Comparison of ENCODE assay signal across 9 cellular contexts in the genomic region with DNA sequence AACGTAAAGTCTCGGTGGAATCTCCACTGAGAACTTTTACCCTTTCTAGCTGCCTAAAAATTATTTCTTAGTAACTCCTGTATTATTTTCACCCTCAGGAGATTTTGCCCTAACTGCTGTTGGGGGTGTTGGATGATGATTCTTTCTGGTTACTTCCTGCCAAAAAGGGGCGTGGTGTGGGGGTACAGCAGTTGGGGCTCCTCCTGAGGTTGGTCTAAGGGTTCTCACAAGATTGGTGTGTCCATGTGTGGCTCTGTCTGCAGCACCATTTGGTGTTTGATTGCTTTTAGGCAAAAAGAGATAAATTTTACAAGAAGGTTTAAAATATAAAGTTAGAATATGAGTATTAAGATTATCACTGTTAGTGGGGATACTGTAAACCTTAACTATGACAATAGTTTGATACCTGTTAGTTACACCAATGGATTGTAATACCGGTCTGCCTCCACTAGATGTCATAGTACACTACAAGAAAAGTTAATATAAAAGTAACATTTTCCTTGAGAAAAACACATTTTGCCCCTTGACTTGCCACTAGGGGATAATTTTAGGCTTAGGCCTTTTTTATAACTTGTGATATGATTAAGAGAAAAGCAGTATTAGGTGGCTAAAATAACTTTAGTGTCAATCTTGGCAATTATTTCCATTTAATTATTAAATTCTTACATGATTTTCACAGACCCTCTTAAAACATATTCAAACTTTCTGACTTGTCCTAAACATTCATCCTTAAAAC.
DNase-seq lines count a peak whose midpoint lies in the region; ATAC-seq and TF ChIP-seq lines count a peak whose summit lies in the region.
"Had no signal": no experiment of that assay in that cellular context is flagged by ENCODE, and none has a peak within 500 bp of the region (broad histone marks: within the 10 kb centered on the region; RNA-seq: fewer than 3 reads in every experiment).

No MANE protein-coding gene starts in this region.

- no peak overlapping the region for H3K4me3 ChIP-seq in Panc1 (ENCODE audit: low read depth in 2 of 2, low read length in 2 of 2)
- H3K4me3 ChIP-seq in psoas muscle, result no peak overlapping the region

- TF ChIP-seq CTCF in Panc1 (IDR thresholded peaks at IDR 0.05) (peak; percentile 78), psoas muscle (IDR thresholded peaks at IDR 0.05) (peak; percentile 51)

- no peak overlapping the region for H3K27ac ChIP-seq in Panc1 (ENCODE audit: low read length)
- no peak overlapping the region for H3K27ac ChIP-seq in psoas muscle

- 16 to 23% (median 18%) methylated on average over 4 of the region's 4 CpGs for WGBS in psoas muscle, 3 donors

- no TSS peak for BruUV-seq in Panc1 (replicated peaks; lab: Mats Ljungman, UMichigan)

- H3K4me1 ChIP-seq in Panc1 (ENCODE audit: control insufficient read depth, insufficient read depth, low read length) (no peaks in the 10 kb centered on the region), psoas muscle (no peaks in the 10 kb centered on the region)

- peak; percentile 47 for DNase-seq in AG20443 (ENCODE audit: low spot score)
- peak; percentile 17 for DNase-seq in Panc1 (ENCODE audit: low read depth, low spot score)
- DNase-seq in fibroblast of gingiva (ENCODE audit: low read depth), result peak; percentile 6
- no peak for DNase-seq in psoas muscle
- no peak for DNase-seq in sciatic nerve (ENCODE audit: low spot score)

- no peaks in the 10 kb centered on the region for H3K36me3 ChIP-seq in Panc1 (ENCODE audit: control insufficient read depth, insufficient read depth, low read length)
- H3K36me3 ChIP-seq in psoas muscle (ENCODE audit: insufficient read depth in 1 of 2, low read depth in 1 of 2), result no peaks in the 10 kb centered on the region

- ATAC-seq in GM18499 (IDR thresholded peaks at IDR 0.05; ENCODE audit: insufficient read depth, unreplicated experiment) (peak; percentile 65), HG03103 (IDR thresholded peaks at IDR 0.05; ENCODE audit: low read depth, unreplicated experiment) (peak; percentile 58), Panc1 (0 out of 2 replicates have a peak, but pooled peaks have one; percentile 48), psoas muscle (no peak), sciatic nerve (no peak), GM19397 (IDR thresholded peaks at IDR 0.05; ENCODE audit: unreplicated experiment) (no peak)
- ATAC-seq: naive thymus-derived CD4-positive, alpha-beta T cell had no signal

- POLR2A ChIA-PET in Panc1 (lab: Charles Lee), result no interaction called here

- 0 out of 2 replicates have a peak, but pooled peaks cover 2% of the 10 kb centered on the region for H3K27me3 ChIP-seq in Panc1 (ENCODE audit: control insufficient read depth, insufficient read depth, low read length)
- no peaks in the 10 kb centered on the region for H3K27me3 ChIP-seq in psoas muscle (ENCODE audit: insufficient read depth in 3 of 3, low read length in 2 of 3)

- H3K9me3 ChIP-seq in Panc1 (ENCODE audit: control insufficient read depth, insufficient read depth, low read depth, low read length) (no peaks in the 10 kb centered on the region), psoas muscle (no peaks in the 10 kb centered on the region)

- in situ Hi-C loops in Panc1 (cut with HindIII; ENCODE audit: low pct_unique_long_range_greater_than_20kb, low sequenced_read_pairs), result no loop called here

- intact Hi-C loops in Panc1 (cut with micrococcal nuclease; ENCODE audit: unreplicated experiment), result loop anchor here (1.0 to 10.0 kb wide), 5 partner anchors 256 to 816 kb away; no protein-coding TSS in a partner anchor
- intact Hi-C loops in psoas muscle (cut with DNase I), result loop anchor here in 1 of 2 donors (10.0 kb wide), 1 partner anchor 816 kb away; no protein-coding TSS in a partner anchor
- intact Hi-C loops in sciatic nerve (cut with DNase I), result no loop called here

- CTCF ChIA-PET in Panc1 (lab: Charles Lee), result interaction anchor here (0.6 kb wide), 1 partner anchor 924 kb away, joined by 3 read pairs; no protein-coding TSS in a partner anchor

Comparison
In these comparisons a context has a peak if more than half of its experiments do, and no peak if none do; other contexts are left out.
1. DNase-seq: peak in AG20443 (single experiment), Panc1 (single experiment) and fibroblast of gingiva (single experiment); none in psoas muscle (0 of 2) and sciatic nerve (single experiment).
2. ATAC-seq: peak in GM18499 (single experiment), HG03103 (single experiment) and Panc1 (single experiment); none in psoas muscle (0 of 4), sciatic nerve (single experiment) and GM19397 (single experiment).